ENCODE assay signal across 15 cellular contexts in the genomic region with DNA sequence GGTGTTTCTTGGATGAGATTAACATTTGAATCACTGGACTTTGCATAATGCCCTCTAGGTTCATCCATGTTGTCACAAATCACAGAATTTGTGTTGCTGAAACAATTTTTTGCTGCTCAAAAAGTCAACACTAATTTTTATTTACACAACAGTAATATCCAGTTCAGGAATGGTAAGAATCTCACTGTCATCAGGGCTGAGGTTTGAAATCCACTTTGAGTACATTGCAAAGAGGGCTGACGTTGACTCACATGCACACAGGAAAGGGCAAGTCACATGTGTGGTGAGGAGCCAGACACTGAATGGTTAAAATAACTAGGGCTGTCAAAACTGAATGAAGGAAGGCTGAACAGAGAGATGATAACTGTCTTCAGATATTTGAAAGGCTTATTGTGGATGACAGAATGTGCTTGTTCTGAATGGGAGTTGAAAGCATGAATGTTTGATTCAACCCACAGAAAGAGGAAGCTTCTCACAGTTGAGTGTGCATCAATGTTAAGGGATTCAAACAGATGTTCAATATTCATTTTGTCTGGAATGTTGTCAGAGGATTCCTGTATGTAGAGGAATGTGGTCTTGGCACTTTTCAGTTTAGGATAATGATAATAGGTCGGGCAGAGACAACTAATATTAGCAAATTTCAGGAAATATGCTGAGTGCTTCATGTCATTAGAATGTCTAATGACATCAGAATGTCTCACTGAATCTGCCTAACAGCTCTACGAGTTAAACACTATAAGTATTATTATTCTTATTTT. TPM values are rescaled to one million over a fixed set of nuclear protein-coding genes. Genes with fewer than 3 reads are reported as not detected.
DNase-seq lines count a peak whose midpoint lies in the region; FAIRE-seq and TF ChIP-seq lines count a peak whose summit lies in the region.
"Had no signal": no experiment of that assay in that cellular context is flagged by ENCODE, and none has a peak within 500 bp of the region (broad histone marks: within the 10 kb centered on the region; RNA-seq: fewer than 3 reads in every experiment).

No MANE protein-coding gene starts in this region.

- H3K27me3 Mint-ChIP-seq in endothelial cell (ENCODE audit: unreplicated experiment): peaks cover 18% of the 10 kb centered on the region

- peak overlapping the region; percentile 25 for H3K9ac ChIP-seq in mesenchymal stem cell (ENCODE audit: low read length)
- no peak overlapping the region for H3K9ac ChIP-seq in kidney (ENCODE audit: low read length in 2 of 2)
- H3K9ac ChIP-seq in Karpas-422 (ENCODE audit: low read length): no peak overlapping the region

- no peak overlapping the region for H2AK5ac ChIP-seq in mesenchymal stem cell (ENCODE audit: low read length, severe bottlenecking)

- no peak overlapping the region for H3K27ac Mint-ChIP-seq in endothelial cell (ENCODE audit: unreplicated experiment)
- H3K27ac Mint-ChIP-seq: activated CD4-positive, alpha-beta T cell treated with anti-CD3 and anti-CD28 coated beads, Interleukin-2, amount 10 ng/mL, durations not matched to agents 7 days and 5 days had no signal

- H3K4me3 ChIP-seq in astrocyte of the spinal cord (ENCODE audit: low read depth, low read length) (no peak overlapping the region), mesenchymal stem cell (ENCODE audit: insufficient read depth in 1 of 2, low read depth in 1 of 2, low read length in 2 of 2) (no peak overlapping the region), kidney (ENCODE audit: low read length in 2 of 2) (no peak overlapping the region), Karpas-422 (ENCODE audit: low read length) (no peak overlapping the region)
- H3K4me3 ChIP-seq: heart left ventricle, sigmoid colon, SK-N-MC, transverse colon had no signal

- H4K91ac ChIP-seq in mesenchymal stem cell (ENCODE audit: low read length): no peak overlapping the region

- H3K23ac ChIP-seq in mesenchymal stem cell (ENCODE audit: low read length in 2 of 2): no peak overlapping the region

- H2BK15ac ChIP-seq in mesenchymal stem cell (ENCODE audit: low read depth, poor library complexity, severe bottlenecking): no peak overlapping the region

- H3K79me1 ChIP-seq in mesenchymal stem cell (replicated peaks; ENCODE audit: low read length, poor library complexity, severe bottlenecking): no peaks in the 10 kb centered on the region

- H3K9me3 Mint-ChIP-seq in endothelial cell (ENCODE audit: unreplicated experiment): no peaks in the 10 kb centered on the region
- H3K9me3 Mint-ChIP-seq: activated CD4-positive, alpha-beta T cell treated with anti-CD3 and anti-CD28 coated beads, Interleukin-2, amount 10 ng/mL, durations not matched to agents 7 days and 5 days had no signal

- H2BK12ac ChIP-seq in mesenchymal stem cell (ENCODE audit: low read length in 2 of 2): peak overlapping the region in 1 of 2 experiments; percentile 39

- peak overlapping the region; percentile 14 for H4K8ac ChIP-seq in mesenchymal stem cell (ENCODE audit: low read length)

- H3K4me2 ChIP-seq in mesenchymal stem cell (ENCODE audit: low read length, poor library complexity, severe bottlenecking) (no peak overlapping the region), Karpas-422 (ENCODE audit: low read depth, low read length, poor library complexity, severe bottlenecking) (no peak overlapping the region)

- in situ Hi-C loops in KBM-7 (cut with MboI; ENCODE audit: low pct_unique_long_range_greater_than_20kb, low sequenced_read_pairs) (no loop called here), astrocyte of the spinal cord (cut with HindIII; ENCODE audit: low sequenced_read_pairs) (no loop called here)

- DNase-seq in AG08396 (ENCODE audit: low spot score): peak; percentile 61
- DNase-seq in KBM-7: peak; percentile 16
- DNase-seq in astrocyte of the spinal cord (ENCODE audit: low read depth, low spot score): peak; percentile 58
- peak; percentile 85 for DNase-seq in mesenchymal stem cell
- no peak for DNase-seq in kidney
- DNase-seq in endothelial cell (ENCODE audit: low spot score): no peak
- DNase-seq in Karpas-422: no peak
- DNase-seq in D341Med (ENCODE audit: low spot score): no peak
- DNase-seq: activated CD4-positive, alpha-beta T cell treated with anti-CD3 and anti-CD28 coated beads, Interleukin-2, amount 10 ng/mL, durations not matched to agents 7 days and 5 days; activated gamma-delta T cell treated with Interleukin-2 at 50 U/mL for 16 hours; heart left ventricle; NCI-H510A; sigmoid colon; transverse colon had no signal

- H3K9me3 ChIP-seq in mesenchymal stem cell (ENCODE audit: control insufficient read depth, low read length) (no peaks in the 10 kb centered on the region), kidney (ENCODE audit: control insufficient read depth in 1 of 2, low read length in 2 of 2) (no peaks in the 10 kb centered on the region), Karpas-422 (ENCODE audit: low read length) (no peaks in the 10 kb centered on the region)
- H3K9me3 ChIP-seq: sigmoid colon, transverse colon had no signal

- FAIRE-seq in kidney (lab: Jason Lieb, UNC): no peak

- no peaks in the 10 kb centered on the region; the same call in 1 of the 2 replicates for H3K9me2 ChIP-seq in Karpas-422 (replicated peaks; ENCODE audit: insufficient read depth, low read length)

- peaks cover 3% of the 10 kb centered on the region for H3K4me1 Mint-ChIP-seq in endothelial cell (ENCODE audit: unreplicated experiment)

- peak overlapping the region; percentile 67 for H3K27ac ChIP-seq in mesenchymal stem cell (ENCODE audit: low read length, poor library complexity, severe bottlenecking)
- no peak overlapping the region for H3K27ac ChIP-seq in kidney (ENCODE audit: low read depth in 2 of 2, low read length in 2 of 2)
- no peak overlapping the region for H3K27ac ChIP-seq in Karpas-422 (ENCODE audit: low read length)
- H3K27ac ChIP-seq: heart left ventricle, sigmoid colon, SK-N-MC, transverse colon had no signal

- H3K4me1 ChIP-seq in mesenchymal stem cell (ENCODE audit: control insufficient read depth, insufficient read depth, low read depth, low read length) (peaks cover 11% of the 10 kb centered on the region), kidney (ENCODE audit: control insufficient read depth in 1 of 2, insufficient read depth in 1 of 2, low read depth in 1 of 2, low read length in 2 of 2) (no peaks in the 10 kb centered on the region), Karpas-422 (ENCODE audit: low read length) (no peaks in the 10 kb centered on the region)

- H3K79me2 ChIP-seq in Karpas-422 (ENCODE audit: low read length): no peaks in the 10 kb centered on the region

- WGBS in mesenchymal stem cell: 0% methylated on average over 2 of the region's 3 CpGs

- H3K4ac ChIP-seq in mesenchymal stem cell (ENCODE audit: low read depth in 1 of 2, low read length in 2 of 2): no peak overlapping the region

- H4K20me1 ChIP-seq in Karpas-422 (ENCODE audit: insufficient read depth, low read depth, low read length): no peaks in the 10 kb centered on the region

- H3K36me3 ChIP-seq in mesenchymal stem cell (ENCODE audit: control insufficient read depth in 1 of 2, insufficient read depth in 2 of 2, low read depth in 1 of 2, low read length in 2 of 2) (no peaks in the 10 kb centered on the region), kidney (ENCODE audit: control insufficient read depth in 1 of 2, insufficient read depth in 2 of 2, low read length in 2 of 2) (no peaks in the 10 kb centered on the region), Karpas-422 (ENCODE audit: insufficient read depth, low read length) (no peaks in the 10 kb centered on the region)
- H3K36me3 ChIP-seq: heart left ventricle, sigmoid colon, transverse colon had no signal

- H3K27me3 ChIP-seq in mesenchymal stem cell (ENCODE audit: control insufficient read depth in 1 of 2, insufficient read depth in 1 of 2, low read length in 2 of 2) (peaks cover 0 to 13% of the 10 kb centered on the region in 2 experiments), Karpas-422 (ENCODE audit: low read length) (no peaks in the 10 kb centered on the region)

- H2BK5ac ChIP-seq in mesenchymal stem cell (ENCODE audit: low read depth, low read length, poor library complexity, severe bottlenecking): no peak overlapping the region

- H3K18ac ChIP-seq in mesenchymal stem cell (ENCODE audit: low read depth in 1 of 2, low read length in 2 of 2): peak overlapping the region in 1 of 2 experiments; percentile 21

- no peak overlapping the region for H3K14ac ChIP-seq in mesenchymal stem cell (ENCODE audit: low read length in 2 of 2)

- peak overlapping the region; percentile 29 for H2BK120ac ChIP-seq in mesenchymal stem cell (ENCODE audit: low read depth, low read length)

- no peak overlapping the region for H2AFZ ChIP-seq in mesenchymal stem cell (ENCODE audit: low read depth, low read length)
- no peak overlapping the region for H2AFZ ChIP-seq in Karpas-422 (ENCODE audit: low read length)

- TF ChIP-seq CTCF in astrocyte of the spinal cord (IDR thresholded peaks at IDR 0.05; ENCODE audit: low read depth, low read length): no peak
- TF ChIP-seq CTCF in kidney (IDR thresholded peaks at IDR 0.05; ENCODE audit: borderline replicate concordance, extremely low read depth, insufficient read depth): no peak
- no peak for TF ChIP-seq CTCF in endothelial cell (IDR thresholded peaks at IDR 0.05; ENCODE audit: unreplicated experiment)

- H3K4me3 Mint-ChIP-seq in endothelial cell (ENCODE audit: unreplicated experiment): no peak overlapping the region
- H3K4me3 Mint-ChIP-seq: activated CD4-positive, alpha-beta T cell treated with anti-CD3 and anti-CD28 coated beads, Interleukin-2, amount 10 ng/mL, durations not matched to agents 7 days and 5 days had no signal

- intact Hi-C loops in kidney (cut with DNase I): no loop called here

- no peaks in the 10 kb centered on the region for H3K36me3 Mint-ChIP-seq in endothelial cell (ENCODE audit: low read depth, unreplicated experiment)

RNA-seq across cellular contexts. Expression of gene ADGRG6, which starts 3.6 kb away (rescaled TPM):
- 32.6 TPM for polyA plus RNA-seq in mesenchymal stem cell (2013, experiment 1 of 2)
- polyA plus RNA-seq in mesenchymal stem cell (2013, experiment 2 of 2): 33.3 TPM
- total RNA-seq in kidney (32.8 TPM), endothelial cell (ENCODE audit: unreplicated experiment) (8.8 TPM)
- 2.6 TPM for polyA plus RNA-seq in kidney (ENCODE audit: insufficient read depth, low read depth, low replicate concordance)
- total RNA-seq in Karpas-422 (2014; rRNA removed; shearing (Covaris generic); ENCODE audit: low replicate concordance): not detected in 2 replicates

Comparison
In these comparisons a context has a peak if more than half of its experiments do, and no peak if none do; other contexts are left out.
1. DNase-seq: peak in AG08396 (single experiment), KBM-7 (single experiment), astrocyte of the spinal cord (single experiment) and mesenchymal stem cell (single experiment); none in kidney (single experiment), endothelial cell (single experiment), Karpas-422 (single experiment) and D341Med (single experiment).